ENCODE assay signal across 10 cellular contexts in the genomic region with DNA sequence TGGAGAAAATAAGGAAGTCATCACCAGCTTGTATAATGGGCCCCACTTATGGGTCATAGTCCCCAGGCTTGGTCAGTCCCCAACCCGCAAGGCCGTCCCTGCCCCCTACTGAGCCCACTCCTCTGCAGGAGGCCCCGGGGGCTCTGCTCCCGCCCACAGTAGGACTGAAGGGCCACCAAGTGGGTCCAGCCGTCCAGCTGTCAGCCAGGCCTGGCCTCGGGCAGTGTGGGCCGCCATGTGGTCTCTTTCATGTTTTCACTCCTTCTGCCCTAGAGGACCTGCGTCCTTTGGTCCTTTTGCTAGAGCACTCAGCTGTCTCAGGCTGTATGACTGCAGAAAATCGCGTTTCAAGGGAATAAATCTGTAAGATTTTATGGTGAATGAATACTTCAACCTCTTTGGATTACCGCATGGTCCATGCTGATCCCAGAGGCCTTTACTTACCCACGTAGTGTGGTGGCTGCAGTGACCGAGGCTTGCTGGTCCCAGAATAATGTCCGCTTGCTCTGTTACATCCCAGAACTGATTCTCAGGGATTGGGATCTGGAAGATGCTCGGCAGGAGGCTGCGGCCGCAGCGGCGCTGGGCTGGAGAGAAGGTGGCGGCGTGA.
DNase-seq lines count a peak whose midpoint lies in the region; ATAC-seq and TF ChIP-seq lines count a peak whose summit lies in the region.
"Had no signal": no experiment of that assay in that cellular context is flagged by ENCODE, and none has a peak within 500 bp of the region (broad histone marks: within the 10 kb centered on the region; RNA-seq: fewer than 3 reads in every experiment).

No MANE protein-coding gene starts in this region.

- peaks cover 26% of the 10 kb centered on the region; the same call in 1 of the 2 replicates for H3K4me1 ChIP-seq in HUES64 (ENCODE audit: insufficient read depth, low read length)
- peaks cover 0 to 4% of the 10 kb centered on the region in 2 donors for H3K4me1 ChIP-seq in duodenal mucosa (ENCODE audit: control insufficient read depth in 1 of 2, insufficient read depth in 2 of 2, low read length in 2 of 2)
- peaks cover 13% of the 10 kb centered on the region for H3K4me1 ChIP-seq in lower lobe of right lung

- intact Hi-C loops in lower lobe of right lung (cut with DNase I): no loop called here

- 14% methylated on average over 21 of the region's 21 CpGs for WGBS in HUES64

- DNase-seq in lower lobe of right lung (no peak), NCI-H2029 treated with DMSO at 0.1 percent for 48 hours (lab: John Stamatoyannopoulos, UW) (no peak), foreskin melanocyte (no peak)
- DNase-seq: activated T-cell treated with anti-CD3 and anti-CD28 coated beads, Interleukin-2, amount 50 U/mL, for 4 hours; immature natural killer cell had no signal

- H3K9ac ChIP-seq in HUES64 (ENCODE audit: low read depth, low read length) (peak overlapping the region; percentile 62), duodenal mucosa (ENCODE audit: low read depth in 1 of 2, low read length in 2 of 2) (no peak overlapping the region)

- H3K27ac ChIP-seq in HUES64 (ENCODE audit: low read depth, low read length): peak overlapping the region; percentile 42; the same call in 1 of the 2 replicates
- no peak overlapping the region for H3K27ac ChIP-seq in duodenal mucosa (ENCODE audit: low read depth, low read length)
- H3K27ac ChIP-seq in lower lobe of right lung: no peak overlapping the region
- H3K27ac ChIP-seq in skin epidermis: no peak overlapping the region

- H3K36me3 ChIP-seq in HUES64 (ENCODE audit: insufficient read depth, low read length) (0 out of 2 replicates have a peak, but pooled peaks cover under 1% of the 10 kb centered on the region), duodenal mucosa (ENCODE audit: control insufficient read depth in 1 of 2, insufficient read depth in 2 of 2, low read length in 2 of 2) (no peaks in the 10 kb centered on the region), lower lobe of right lung (no peaks in the 10 kb centered on the region)

- peak in 1 of 2 donors; percentile 37 for ATAC-seq in lower lobe of right lung
- ATAC-seq in GM21717 (IDR thresholded peaks at IDR 0.05; ENCODE audit: unreplicated experiment): no peak
- no peak for ATAC-seq in GM21529 (IDR thresholded peaks at IDR 0.05; ENCODE audit: unreplicated experiment)

- no peaks in the 10 kb centered on the region for H3K9me3 ChIP-seq in HUES64 (ENCODE audit: insufficient read depth, low read depth, low read length)
- no peaks in the 10 kb centered on the region for H3K9me3 ChIP-seq in duodenal mucosa (ENCODE audit: control insufficient read depth in 1 of 2, low read length in 2 of 2)
- no peaks in the 10 kb centered on the region for H3K9me3 ChIP-seq in lower lobe of right lung

- H3K4me3 ChIP-seq in HUES64 (ENCODE audit: low read length) (peak overlapping the region; percentile 52), duodenal mucosa (ENCODE audit: low read depth in 1 of 2, low read length in 2 of 2) (peak overlapping the region; percentile 35 to 48), lower lobe of right lung (peak overlapping the region; percentile 57), skin epidermis (peak overlapping the region; percentile 4 to 36 (median 20))

- TF ChIP-seq CTCF in lower lobe of right lung (IDR thresholded peaks at IDR 0.05): no peak

- H3K27me3 ChIP-seq in HUES64 (ENCODE audit: insufficient read depth, low read length) (peaks cover 25% of the 10 kb centered on the region; the same call in 1 of the 2 replicates), duodenal mucosa (ENCODE audit: control insufficient read depth in 1 of 2, insufficient read depth in 2 of 2, low read length in 2 of 2) (peaks cover 10 to 18% of the 10 kb centered on the region in 2 donors), lower lobe of right lung (ENCODE audit: low read depth) (peaks cover 16% of the 10 kb centered on the region)
